In genomic region chr17:46922804-46923635, GRCh38 we compare ENCODE assay signal across 8 cellular contexts. TPM values are rescaled to one million over a fixed set of nuclear protein-coding genes. Genes with fewer than 3 reads are reported as not detected.
DNase-seq lines count a peak whose midpoint lies in the region; TF ChIP-seq lines count a peak whose summit lies in the region.

GOSR2 (plus strand) TSS chr17:46923160; CDS start chr17:46923193, 33 bp downstream.

- H3K27ac ChIP-seq in MM.1S (ENCODE audit: low read length): peak within 1 kb of the TSS; percentile 93

- H3K79me2 ChIP-seq in MM.1S (ENCODE audit: low read length): peaks cover 53% of the 10 kb centered on the region

- H3K36me3 ChIP-seq in HAP-1 (replicated peaks) (peaks cover 8% of the 10 kb centered on the region; the same call in 1 of the 2 replicates), MM.1S (replicated peaks; ENCODE audit: insufficient read depth, low read length) (no peaks in the 10 kb centered on the region), neuron (ENCODE audit: insufficient read depth, low read length) (no peaks in the 10 kb centered on the region)

- DNase-seq in G401 (ENCODE audit: low spot score) (peak; percentile 92), HAP-1 (ENCODE audit: low spot score in 2 of 2) (peak; percentile 88 to 94), MM.1S (peak; percentile 88), SIG-M5 treated with dmso at 0.1 percent for 504 hours (lab: John Stamatoyannopoulos, UW; ENCODE audit: unreplicated experiment) (peak; percentile 99), activated gamma-delta T cell treated with Interleukin-2 at 50 U/mL for 16 hours (peak; percentile 89), foreskin fibroblast (peak; percentile 83 to 94), stromal cell of bone marrow (ENCODE audit: low read depth) (peak; percentile 69)

- H3K9ac ChIP-seq in MM.1S (ENCODE audit: low read length): peak within 1 kb of the TSS; percentile 92

- H3K9me3 ChIP-seq in HAP-1 (no peaks in the 10 kb centered on the region), MM.1S (replicated peaks; ENCODE audit: insufficient read depth, low read length) (no peaks in the 10 kb centered on the region), neuron (ENCODE audit: low read length) (no peaks in the 10 kb centered on the region)

- H3K27me3 ChIP-seq in HAP-1 (ENCODE audit: low read depth): no peaks in the 10 kb centered on the region
- H3K27me3 ChIP-seq in MM.1S (replicated peaks; ENCODE audit: insufficient read depth, low read length): no peaks in the 10 kb centered on the region
- no peaks in the 10 kb centered on the region for H3K27me3 ChIP-seq in neuron (ENCODE audit: insufficient read depth, low read length)

- TF ChIP-seq CTCF in MM.1S (IDR thresholded peaks at IDR 0.05; ENCODE audit: low read length): no peak
- no peak for TF ChIP-seq CTCF in foreskin fibroblast (IDR thresholded peaks at IDR 0.05; ENCODE audit: low read depth, low read length)

- peak within 1 kb of the TSS; percentile 94 for H2AFZ ChIP-seq in MM.1S (ENCODE audit: low read length)
- H2AFZ ChIP-seq in neuron (ENCODE audit: low read depth, low read length): peak within 1 kb of the TSS; percentile 21

- H3K4me3 ChIP-seq in HAP-1: peak within 1 kb of the TSS; percentile 98
- H3K4me3 ChIP-seq in MM.1S (ENCODE audit: low read length): peak within 1 kb of the TSS; percentile 94
- H3K4me3 ChIP-seq in foreskin fibroblast (ENCODE audit: low read depth in 1 of 2, low read length in 2 of 2): peak within 1 kb of the TSS; percentile 78 to 100
- peak within 1 kb of the TSS; percentile 94 for H3K4me3 ChIP-seq in neuron (ENCODE audit: low read length)

- H3F3A ChIP-seq in MM.1S (ENCODE audit: insufficient read depth, low read length): peaks cover 14% of the 10 kb centered on the region; the same call in 1 of the 2 replicates

- peak within 1 kb of the TSS; percentile 87 for H3K4me2 ChIP-seq in MM.1S (ENCODE audit: low read depth, low read length)

- H4K20me1 ChIP-seq in MM.1S (ENCODE audit: insufficient read depth, low read length): peaks cover 5% of the 10 kb centered on the region; the same call in 1 of the 2 replicates

- H3K4me1 ChIP-seq in HAP-1 (peaks cover 19% of the 10 kb centered on the region), MM.1S (ENCODE audit: low read length) (peaks cover 22% of the 10 kb centered on the region; the same call in 1 of the 2 replicates), neuron (ENCODE audit: insufficient read depth, low read length) (peaks cover 11% of the 10 kb centered on the region)

- in situ Hi-C loops in G401 (cut with HindIII; ENCODE audit: low sequenced_read_pairs) (no loop called here), HAP-1 (cut with MboI; ENCODE audit: low sequenced_read_pairs) (loop anchor here (5.0 kb wide), 1 partner anchor 61 kb away; no protein-coding TSS in a partner anchor)

- no peaks in the 10 kb centered on the region for H3K9me2 ChIP-seq in MM.1S (replicated peaks; ENCODE audit: insufficient read depth, low read length)

RNA-seq across cellular contexts. Expression of gene GOSR2, which starts in this region (rescaled TPM):
- 30.6 and 41.7 TPM in 2 replicates for total RNA-seq in G401 (2014; rRNA removed; shearing (Covaris generic))

Comparison
In these comparisons a context has a peak if more than half of its experiments do, and no peak if none do; other contexts are left out.
1. Peak in every context shown above with its lines: DNase-seq, H3K4me3 ChIP-seq and H3K27ac ChIP-seq.